Comparison of ENCODE assay signal across 8 cellular contexts in the genomic region with DNA sequence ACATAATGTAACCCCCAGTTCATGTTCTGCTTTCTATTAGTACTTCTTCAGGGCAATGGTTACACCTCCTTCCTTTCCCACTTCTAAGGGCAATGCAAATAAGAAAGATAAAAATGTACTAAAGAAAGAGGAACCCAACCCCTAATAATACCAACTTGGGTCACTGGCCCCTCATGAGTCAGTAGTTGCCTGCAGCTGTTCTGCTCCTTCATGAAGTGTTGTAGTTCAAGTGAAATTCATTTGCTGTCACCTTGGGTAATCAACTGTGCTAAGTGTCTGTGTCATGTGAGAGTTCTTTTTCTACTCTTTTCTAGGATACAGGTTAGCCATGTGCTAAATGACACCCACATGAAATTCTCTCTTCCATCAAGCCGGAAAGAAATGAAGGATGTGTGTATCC.
DNase-seq lines count a peak whose midpoint lies in the region; ATAC-seq and TF ChIP-seq lines count a peak whose summit lies in the region.

No MANE protein-coding gene starts in this region.

- POLR2A ChIA-PET in CD8-positive, alpha-beta memory T cell (lab: Charles Lee): no interaction called here

- H3K27me3 Mint-ChIP-seq in CD8-positive, alpha-beta memory T cell: no peaks in the 10 kb centered on the region
- no peaks in the 10 kb centered on the region for H3K27me3 Mint-ChIP-seq in activated naive CD4-positive, alpha-beta T cell treated with anti-CD3 and anti-CD28 coated beads for 36 hours (ENCODE audit: low read depth)

- DNase-seq in lower lobe of right lung (no peak), NCI-H526 (lab: John Stamatoyannopoulos, UW) (no peak)
- no peak for DNase-seq in CD8-positive, alpha-beta memory T cell
- no peak for DNase-seq in activated naive CD4-positive, alpha-beta T cell treated with anti-CD3 and anti-CD28 coated beads for 36 hours
- DNase-seq in stimulated activated CD4-positive, alpha-beta T cell treated with anti-CD3 and anti-CD28 coated beads, Interleukin-4, amount 100 ng/mL, for 4 hours: no peak

- intact Hi-C loops in lower lobe of right lung (cut with DNase I): no loop called here
- intact Hi-C loops in activated naive CD4-positive, alpha-beta T cell treated with anti-CD3 and anti-CD28 coated beads for 36 hours (cut with micrococcal nuclease): no loop called here

- H3K4me1 ChIP-seq in lower lobe of right lung: peaks cover 8% of the 10 kb centered on the region
- H3K4me1 ChIP-seq in CD8-positive, alpha-beta memory T cell (ENCODE audit: insufficient read depth, low read length): peaks cover 9% of the 10 kb centered on the region

- no peak overlapping the region for H3K4me3 Mint-ChIP-seq in CD8-positive, alpha-beta memory T cell
- H3K4me3 Mint-ChIP-seq in activated naive CD4-positive, alpha-beta T cell treated with anti-CD3 and anti-CD28 coated beads for 36 hours: no peak overlapping the region

- H3K27me3 ChIP-seq in lower lobe of right lung (ENCODE audit: low read depth): no peaks in the 10 kb centered on the region
- H3K27me3 ChIP-seq in CD8-positive, alpha-beta memory T cell (ENCODE audit: insufficient read depth, low read length, poor library complexity, severe bottlenecking): no peaks in the 10 kb centered on the region

- H3K27ac ChIP-seq in lower lobe of right lung: no peak overlapping the region
- no peak overlapping the region for H3K27ac ChIP-seq in CD8-positive, alpha-beta memory T cell (ENCODE audit: low read depth, low read length)

- peaks cover 17 to 23% (median 19%) of the 10 kb centered on the region in 3 donors for H3K4me1 Mint-ChIP-seq in CD8-positive, alpha-beta memory T cell
- peaks cover 14% of the 10 kb centered on the region for H3K4me1 Mint-ChIP-seq in activated naive CD4-positive, alpha-beta T cell treated with anti-CD3 and anti-CD28 coated beads for 36 hours (ENCODE audit: low read depth)

- CTCF ChIA-PET in CD8-positive, alpha-beta memory T cell (lab: Charles Lee): no interaction called here
- CTCF ChIA-PET in activated naive CD4-positive, alpha-beta T cell treated with anti-CD3 and anti-CD28 coated beads for 36 hours (lab: Charles Lee): no interaction called here

- H3K9me3 Mint-ChIP-seq in CD8-positive, alpha-beta memory T cell: no peaks in the 10 kb centered on the region
- no peaks in the 10 kb centered on the region for H3K9me3 Mint-ChIP-seq in activated naive CD4-positive, alpha-beta T cell treated with anti-CD3 and anti-CD28 coated beads for 36 hours

- no peak for TF ChIP-seq CTCF in lower lobe of right lung (IDR thresholded peaks at IDR 0.05)

- no peaks in the 10 kb centered on the region for H3K9me3 ChIP-seq in lower lobe of right lung
- no peaks in the 10 kb centered on the region for H3K9me3 ChIP-seq in CD8-positive, alpha-beta memory T cell (ENCODE audit: low read length)

- no peaks in the 10 kb centered on the region for H3K36me3 ChIP-seq in lower lobe of right lung
- H3K36me3 ChIP-seq in CD8-positive, alpha-beta memory T cell (ENCODE audit: insufficient read depth, low read length): peaks cover 3% of the 10 kb centered on the region

- peak overlapping the region in 2 of 8 donors; percentile 1 to 62 for H3K27ac Mint-ChIP-seq in CD8-positive, alpha-beta memory T cell
- H3K27ac Mint-ChIP-seq in activated naive CD4-positive, alpha-beta T cell treated with anti-CD3 and anti-CD28 coated beads for 36 hours: no peak overlapping the region

- peaks cover 26 to 53% (median 37%) of the 10 kb centered on the region in 3 donors for H3K36me3 Mint-ChIP-seq in CD8-positive, alpha-beta memory T cell
- H3K36me3 Mint-ChIP-seq in activated naive CD4-positive, alpha-beta T cell treated with anti-CD3 and anti-CD28 coated beads for 36 hours (ENCODE audit: low read depth): peaks cover 10% of the 10 kb centered on the region

- peak; percentile 85 for ATAC-seq in GM18519 (IDR thresholded peaks at IDR 0.05; ENCODE audit: low FRiP score, unreplicated experiment)
- ATAC-seq in GM21786 (IDR thresholded peaks at IDR 0.05; ENCODE audit: unreplicated experiment): peak; percentile 91
- ATAC-seq in HG03565 (IDR thresholded peaks at IDR 0.05; ENCODE audit: unreplicated experiment): peak; percentile 82
- peak; percentile 29 to 45 for ATAC-seq in lower lobe of right lung

- H3K4me3 ChIP-seq in lower lobe of right lung: no peak overlapping the region
- no peak overlapping the region for H3K4me3 ChIP-seq in CD8-positive, alpha-beta memory T cell (ENCODE audit: low read length)

Comparison
In these comparisons a context has a peak if more than half of its experiments do, and no peak if none do; other contexts are left out.
1. ATAC-seq: peak in every context shown above with its lines; median percentile 91 in GM21786; 85 in GM18519; 82 in HG03565; 37 in lower lobe of right lung.